8 cellular contexts compared by ENCODE assay signal in the genomic region with DNA sequence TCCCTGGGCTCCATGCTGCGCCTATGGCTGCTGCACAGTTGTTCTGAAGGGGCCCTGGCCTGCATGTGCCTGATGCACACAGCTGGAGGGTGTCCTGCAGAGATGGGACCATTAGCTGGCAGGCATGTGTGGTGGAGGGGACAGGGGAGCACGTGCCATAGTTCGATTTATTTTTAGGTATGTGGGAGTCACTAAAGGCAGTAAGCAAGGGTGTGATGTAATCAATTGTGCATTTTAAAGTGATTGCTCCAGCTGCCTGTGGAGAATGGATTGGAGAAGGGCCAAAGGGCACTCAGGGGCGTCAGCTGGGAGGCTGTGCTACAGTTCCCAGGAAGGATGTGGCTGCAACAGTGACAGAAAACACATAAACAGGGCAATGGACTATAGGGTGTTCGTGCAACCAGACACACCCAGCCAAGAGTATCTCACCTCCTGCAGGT.
DNase-seq lines count a peak whose midpoint lies in the region; ATAC-seq and TF ChIP-seq lines count a peak whose summit lies in the region.

No MANE protein-coding gene starts in this region.

- no peaks in the 10 kb centered on the region for H3K9me3 ChIP-seq in thymus (ENCODE audit: control insufficient read depth)

- peaks cover 0 to 17% (median 2%) of the 10 kb centered on the region in 3 donors for H3K27me3 Mint-ChIP-seq in CD14-positive monocyte (ENCODE audit: low read depth in 3 of 3)
- no peaks in the 10 kb centered on the region for H3K27me3 Mint-ChIP-seq in T-helper 1 cell treated with Interleukin-12 subunit alpha and Interleukin-12 subunit beta and Interleukin-4 antibody, amounts not matched to agents 30 μg/mL and 1 μg/mL, for 36 hours (ENCODE audit: low read depth)

- H3K4me3 Mint-ChIP-seq in CD14-positive monocyte = peak overlapping the region in 1 of 2 donors; percentile 4
- H3K4me3 Mint-ChIP-seq in T-helper 1 cell treated with Interleukin-12 subunit alpha and Interleukin-12 subunit beta and Interleukin-4 antibody, amounts not matched to agents 30 μg/mL and 1 μg/mL, for 36 hours = peak overlapping the region; percentile 78

- peak; percentile 37 for ATAC-seq in GM19438 (IDR thresholded peaks at IDR 0.05; ENCODE audit: low read depth, unreplicated experiment)

- DNase-seq in CD14-positive monocyte (ENCODE audit: low spot score) (peak; percentile 71), glomerular visceral epithelial cell (ENCODE audit: extremely low spot score) (peak; percentile 76), SIG-M5 treated with dmso at 0.1 percent for 504 hours (lab: John Stamatoyannopoulos, UW; ENCODE audit: unreplicated experiment) (no peak), mesenteric fat pad (ENCODE audit: low spot score) (no peak)
- peak; percentile 71 for DNase-seq in Jurkat, Clone E6-1 (ENCODE audit: low read depth, low spot score)

- intact Hi-C loops in CD14-positive monocyte (cut with micrococcal nuclease) = loop anchor here (2.0 to 5.0 kb wide), 3 partner anchors 17 to 136 kb away; no protein-coding TSS in a partner anchor

- H3K27ac ChIP-seq in thymus (ENCODE audit: low read depth) = peak overlapping the region; percentile 96

- peaks cover 41% of the 10 kb centered on the region for H3K4me1 ChIP-seq in thymus (ENCODE audit: control insufficient read depth, insufficient read depth, low read length)

- no peak for TF ChIP-seq CTCF in CD14-positive monocyte (IDR thresholded peaks at IDR 0.05)

- no peaks in the 10 kb centered on the region for H3K27me3 ChIP-seq in thymus (ENCODE audit: control insufficient read depth, insufficient read depth)

- no peaks in the 10 kb centered on the region for H3K36me3 ChIP-seq in thymus (ENCODE audit: control insufficient read depth, insufficient read depth)

- H3K36me3 Mint-ChIP-seq in CD14-positive monocyte = peaks cover 4 to 10% of the 10 kb centered on the region in 2 donors
- H3K36me3 Mint-ChIP-seq in T-helper 1 cell treated with Interleukin-12 subunit alpha and Interleukin-12 subunit beta and Interleukin-4 antibody, amounts not matched to agents 30 μg/mL and 1 μg/mL, for 36 hours (ENCODE audit: low read depth) = peaks cover 10% of the 10 kb centered on the region

- H3K4me3 ChIP-seq in Jurkat, Clone E6-1 (ENCODE audit: low read length) = peak overlapping the region; percentile 41
- no peak overlapping the region for H3K4me3 ChIP-seq in thymus (ENCODE audit: low read length)

- H3K9me3 Mint-ChIP-seq in CD14-positive monocyte = peaks cover 0 to 21% (median 6%) of the 10 kb centered on the region in 7 donors
- H3K9me3 Mint-ChIP-seq in T-helper 1 cell treated with Interleukin-12 subunit alpha and Interleukin-12 subunit beta and Interleukin-4 antibody, amounts not matched to agents 30 μg/mL and 1 μg/mL, for 36 hours = no peaks in the 10 kb centered on the region

- 50% methylated on average over 5 of the region's 5 CpGs for WGBS in thymus

- peak overlapping the region; percentile 88 to 98 (median 96) for H3K27ac Mint-ChIP-seq in CD14-positive monocyte
- peak overlapping the region; percentile 99 for H3K27ac Mint-ChIP-seq in T-helper 1 cell treated with Interleukin-12 subunit alpha and Interleukin-12 subunit beta and Interleukin-4 antibody, amounts not matched to agents 30 μg/mL and 1 μg/mL, for 36 hours

- H3K4me1 Mint-ChIP-seq in CD14-positive monocyte = peaks cover 70% of the 10 kb centered on the region
- peaks cover 80% of the 10 kb centered on the region for H3K4me1 Mint-ChIP-seq in T-helper 1 cell treated with Interleukin-12 subunit alpha and Interleukin-12 subunit beta and Interleukin-4 antibody, amounts not matched to agents 30 μg/mL and 1 μg/mL, for 36 hours (ENCODE audit: low read depth)

Comparison
In these comparisons a context has a peak if more than half of its experiments do, and no peak if none do; other contexts are left out.
1. DNase-seq: peak in CD14-positive monocyte (single experiment), Jurkat, Clone E6-1 (single experiment) and glomerular visceral epithelial cell (single experiment); none in SIG-M5 treated with dmso at 0.1 percent for 504 hours (single experiment) and mesenteric fat pad (single experiment).